In genomic region chr14:35240233-35240632, GRCh38 we compare ENCODE assay signal across 18 cellular contexts.
"Had no signal": no experiment of that assay in that cellular context is flagged by ENCODE, and none has a peak within 500 bp of the region (broad histone marks: within the 10 kb centered on the region; RNA-seq: fewer than 3 reads in every experiment).

No MANE protein-coding gene starts in this region.

- H3K27ac Mint-ChIP-seq: activated CD4-positive, alpha-beta memory T cell treated with anti-CD3 and anti-CD28 coated beads for 36 hours; WTC11 had no signal

- H3K4me1 ChIP-seq: left ventricle myocardium inferior had no signal

- H3K9me3 ChIP-seq: left ventricle myocardium inferior, thyroid gland had no signal

- ATAC-seq: activated T-cell treated with anti-CD3 and anti-CD28 coated beads, Interleukin-2, amount 50 U/mL, for 4 hours; WTC11 had no signal

- DNase-seq: activated CD4-positive, alpha-beta memory T cell treated with anti-CD3 and anti-CD28 coated beads for 36 hours; activated CD4-positive, alpha-beta T cell treated with anti-CD3 and anti-CD28 coated beads for 4 hours; activated effector memory CD4-positive, alpha-beta T cell treated with anti-CD3 and anti-CD28 coated beads, Interleukin-2, amount 50 U/mL, for 16 hours; activated naive CD4-positive, alpha-beta T cell treated with anti-CD3 and anti-CD28 coated beads, Interleukin-2, amount 50 U/mL, for 16 hours; activated T-cell treated with anti-CD3 and anti-CD28 coated beads, Interleukin-2, amount 50 U/mL, for 4 hours; aorta; brain microvascular endothelial cell; central memory CD4-positive, alpha-beta T cell; dorsolateral prefrontal cortex; erythroblast; foreskin melanocyte; left ventricle myocardium inferior; mammary epithelial cell; midbrain; stimulated activated naive CD4-positive, alpha-beta T cell; thyroid gland had no signal

- H3K36me3 ChIP-seq: brain microvascular endothelial cell, left ventricle myocardium inferior, thyroid gland had no signal

- H3K4me3 Mint-ChIP-seq: activated CD4-positive, alpha-beta memory T cell treated with anti-CD3 and anti-CD28 coated beads for 36 hours; activated T-cell treated with anti-CD3 and anti-CD28 coated beads, Interleukin-2, amount 50 U/mL, for 4 hours; neural crest cell; WTC11 had no signal

- H3K27me3 Mint-ChIP-seq: activated CD4-positive, alpha-beta memory T cell treated with anti-CD3 and anti-CD28 coated beads for 36 hours had no signal

- H3K9me3 Mint-ChIP-seq: activated CD4-positive, alpha-beta memory T cell treated with anti-CD3 and anti-CD28 coated beads for 36 hours; activated T-cell treated with anti-CD3 and anti-CD28 coated beads, Interleukin-2, amount 50 U/mL, for 4 hours; neural crest cell; WTC11 had no signal

- H3K36me3 Mint-ChIP-seq: WTC11 had no signal

- H3K27me3 ChIP-seq: brain microvascular endothelial cell, dorsolateral prefrontal cortex, thyroid gland had no signal

- H3K4me3 ChIP-seq: dorsolateral prefrontal cortex, left ventricle myocardium inferior, thyroid gland had no signal

- H3K27ac ChIP-seq: brain microvascular endothelial cell, dorsolateral prefrontal cortex, left ventricle myocardium inferior, thyroid gland had no signal
